Comparison of ENCODE assay signal across 1 cellular context in the genomic region with DNA sequence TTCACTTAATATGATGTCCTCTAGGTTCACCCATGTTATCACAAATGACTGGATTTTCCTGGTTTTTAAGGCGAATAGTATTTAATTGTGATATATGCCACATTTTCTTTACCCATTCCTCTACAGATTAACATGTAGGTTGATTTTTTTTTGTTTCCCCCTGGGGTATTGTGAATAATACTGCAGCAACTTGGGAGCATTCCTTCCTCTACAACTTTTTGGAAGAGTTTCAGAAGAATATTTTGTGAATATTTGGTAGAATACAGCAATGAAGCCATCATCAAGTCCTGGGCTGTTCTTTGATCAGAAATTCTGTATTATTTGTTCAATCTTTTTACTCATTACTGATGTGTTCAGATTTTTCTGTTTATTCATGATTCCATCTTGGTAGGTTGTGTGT.
TF ChIP-seq lines count a peak whose summit lies in the region.

No MANE protein-coding gene starts in this region.

TF ChIP-seq in HepG2, 621 proteins besides CTCF, POLR2A, EP300 and RAD21 (continued from another document):
- no peak for TF ChIP-seq MLXIP (CRISPR knock-in tag; IDR thresholded peaks at IDR 0.05; ENCODE audit: borderline replicate concordance)
TF ChIP-seq in HepG2: peak in this region for 0.
